In genomic region chr21:30942192-30942591, GRCh38 we compare ENCODE assay signal across 20 cellular contexts.
"Had no signal": no experiment of that assay in that cellular context is flagged by ENCODE, and none has a peak within 500 bp of the region (broad histone marks: within the 10 kb centered on the region; RNA-seq: fewer than 3 reads in every experiment).

No MANE protein-coding gene starts in this region.

- H3K27ac ChIP-seq: colonic mucosa, foreskin keratinocyte, neutrophil, spleen, thoracic aorta had no signal

- H3K36me3 ChIP-seq: colonic mucosa, neutrophil, spleen, thoracic aorta had no signal

- H3K9me3 Mint-ChIP-seq: stimulated activated naive CD8-positive, alpha-beta T cell treated with anti-CD3 and anti-CD28 coated beads, Interleukin-15, amount 100 ng/mL, for 72 hours had no signal

- H3K27ac Mint-ChIP-seq: naive thymus-derived CD8-positive, alpha-beta T cell; stimulated activated naive B cell treated with anti-CD40 and anti-IgM and Interleukin-4, amounts not matched to agents 10 μg/mL and 1 μg/mL and 100 μg/mL, for 72 hours; stimulated activated naive CD8-positive, alpha-beta T cell treated with anti-CD3 and anti-CD28 coated beads, Interleukin-15, amount 100 ng/mL, for 72 hours had no signal

- H3K36me3 Mint-ChIP-seq: stimulated activated naive B cell treated with anti-CD40 and anti-IgM and Interleukin-4, amounts not matched to agents 10 μg/mL and 1 μg/mL and 100 μg/mL, for 72 hours had no signal

- H3K4me3 Mint-ChIP-seq: naive thymus-derived CD8-positive, alpha-beta T cell; stimulated activated naive B cell treated with anti-CD40 and anti-IgM and Interleukin-4, amounts not matched to agents 10 μg/mL and 1 μg/mL and 100 μg/mL, for 72 hours; stimulated activated naive CD8-positive, alpha-beta T cell treated with anti-CD3 and anti-CD28 coated beads, Interleukin-15, amount 100 ng/mL, for 72 hours had no signal

- ATAC-seq: foreskin keratinocyte; left colon; left ventricle myocardium superior; naive thymus-derived CD8-positive, alpha-beta T cell; sciatic nerve; stimulated activated naive CD8-positive, alpha-beta T cell treated with anti-CD3 and anti-CD28 coated beads, Interleukin-15, amount 100 ng/mL, for 72 hours had no signal

- H3K4me1 Mint-ChIP-seq: naive thymus-derived CD8-positive, alpha-beta T cell; stimulated activated naive B cell treated with anti-CD40 and anti-IgM and Interleukin-4, amounts not matched to agents 10 μg/mL and 1 μg/mL and 100 μg/mL, for 72 hours; stimulated activated naive CD8-positive, alpha-beta T cell treated with anti-CD3 and anti-CD28 coated beads, Interleukin-15, amount 100 ng/mL, for 72 hours had no signal

- DNase-seq: colonic mucosa; dermis blood vessel endothelial cell; erythroblast; foreskin keratinocyte; left colon; left ventricle myocardium superior; mesenchymal stem cell; naive thymus-derived CD8-positive, alpha-beta T cell; spleen; stimulated activated CD4-positive, alpha-beta T cell treated with anti-CD3 and anti-CD28 coated beads, Interleukin-15, amount 100 ng/mL, for 24 hours; stimulated activated CD4-positive, alpha-beta T cell treated with anti-CD3 and anti-CD28 coated beads, Interleukin-1b, Interleukin-23, amount 100 ng/mL, for 48 hours; stimulated activated CD4-positive, alpha-beta T cell treated with anti-CD3 and anti-CD28 coated beads, Interleukin-4, amount 100 ng/mL, for 4 hours; stimulated activated naive B cell treated with anti-CD40 and anti-IgM and Interleukin-4, amounts not matched to agents 10 μg/mL and 1 μg/mL and 100 μg/mL, for 72 hours; stimulated activated naive CD8-positive, alpha-beta T cell treated with anti-CD3 and anti-CD28 coated beads, Interleukin-15, amount 100 ng/mL, for 72 hours; substantia nigra; trophoblast cell had no signal

- H3K27me3 ChIP-seq: colonic mucosa, foreskin keratinocyte, neutrophil, spleen had no signal

- H3K9me3 ChIP-seq: colonic mucosa, neutrophil, thoracic aorta had no signal

- H3K4me3 ChIP-seq: colonic mucosa, lung, spleen, thoracic aorta had no signal

- H3K4me1 ChIP-seq: colonic mucosa, foreskin keratinocyte, spleen had no signal

- H3K27me3 Mint-ChIP-seq: stimulated activated naive B cell treated with anti-CD40 and anti-IgM and Interleukin-4, amounts not matched to agents 10 μg/mL and 1 μg/mL and 100 μg/mL, for 72 hours; stimulated activated naive CD8-positive, alpha-beta T cell treated with anti-CD3 and anti-CD28 coated beads, Interleukin-15, amount 100 ng/mL, for 72 hours had no signal
